9 cellular contexts compared by ENCODE assay signal in the genomic region with DNA sequence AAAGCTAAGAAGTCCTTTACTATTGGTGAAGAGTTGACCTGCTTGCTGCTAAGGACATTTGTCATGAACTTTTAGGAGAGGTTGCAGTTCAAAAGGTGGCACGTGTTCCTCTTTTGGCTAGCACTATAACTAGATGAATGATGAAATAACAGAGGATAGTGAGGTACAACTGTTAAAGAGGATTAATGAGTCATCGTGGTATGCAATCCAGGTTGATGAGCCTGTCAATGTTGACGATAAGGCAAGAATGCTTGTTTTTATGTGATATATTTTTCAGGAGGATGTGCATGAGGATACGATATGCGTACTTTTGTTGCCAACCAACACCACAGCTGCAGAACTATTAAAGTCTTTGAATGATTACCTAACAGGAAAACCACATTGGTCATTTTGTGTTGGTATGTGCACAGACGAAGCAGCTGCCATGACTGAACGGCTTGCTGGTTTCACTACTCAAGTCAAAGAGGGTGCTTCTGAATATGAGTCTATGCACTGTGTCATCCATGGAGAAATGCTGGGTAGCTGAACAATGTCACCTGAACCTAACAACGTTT. TPM values are rescaled to one million over a fixed set of nuclear protein-coding genes. Genes with fewer than 3 reads are reported as not detected.
A peak's percentile ranks its signal among the peaks of the same experiment; 100 is the strongest.
DNase-seq lines count a peak whose midpoint lies in the region; ATAC-seq, FAIRE-seq and TF ChIP-seq lines count a peak whose summit lies in the region.
"Had no signal": no experiment of that assay in that cellular context is flagged by ENCODE, and none has a peak within 500 bp of the region (broad histone marks: within the 10 kb centered on the region; RNA-seq: fewer than 3 reads in every experiment).

No MANE protein-coding gene starts in this region.

- DNase-seq in DND-41, result peak; percentile 83
- DNase-seq in T-helper 17 cell, result peak in 2 of 3 donors; percentile 15 to 20
- DNase-seq in urothelium cell line (ENCODE audit: low spot score), result peak; percentile 35
- DNase-seq in gastrocnemius medialis, result no peak
- DNase-seq in occipital lobe (lab: John Stamatoyannopoulos, UW), result no peak

- TF ChIP-seq CTCF in DND-41 (IDR thresholded peaks at IDR 0.05; ENCODE audit: borderline replicate concordance, extremely low read depth, low read length, poor library complexity, severe bottlenecking) (no peak), gastrocnemius medialis (IDR thresholded peaks at IDR 0.05 in 4 of 5, conservative IDR thresholded peaks at IDR 0.05 in 1 of 5) (no peak)

- H3K27me3 Mint-ChIP-seq in T-helper 17 cell, result no peaks in the 10 kb centered on the region

- H4K20me1 ChIP-seq in DND-41 (ENCODE audit: insufficient read depth, low read length), result peaks cover 15% of the 10 kb centered on the region

- no peaks in the 10 kb centered on the region for H3K27me3 ChIP-seq in DND-41 (ENCODE audit: insufficient read depth, low read length, poor library complexity)
- H3K27me3 ChIP-seq in gastrocnemius medialis, result no peaks in the 10 kb centered on the region

- peak overlapping the region; percentile 71 for H3K4me3 Mint-ChIP-seq in T-helper 17 cell

- H3K36me3 ChIP-seq in DND-41 (ENCODE audit: insufficient read depth, low read length) (peaks cover 57% of the 10 kb centered on the region), gastrocnemius medialis (no peaks in the 10 kb centered on the region)

- peak overlapping the region; percentile 93 for H3K27ac Mint-ChIP-seq in T-helper 17 cell

- H3K4me1 Mint-ChIP-seq in T-helper 17 cell, result peaks cover 33% of the 10 kb centered on the region

- peak; percentile 58 for FAIRE-seq in urothelium cell line (lab: Jason Lieb, UNC)
- FAIRE-seq: TTC549 had no signal

- H3K4me2 ChIP-seq in DND-41 (ENCODE audit: insufficient read depth, low read length), result peak overlapping the region; percentile 69

- H3K9me3 ChIP-seq in DND-41 (ENCODE audit: insufficient read depth, low read length, severe bottlenecking), result no peaks in the 10 kb centered on the region
- H3K9me3 ChIP-seq in T-helper 17 cell (ENCODE audit: control insufficient read depth, low read length, poor library complexity, severe bottlenecking), result no peaks in the 10 kb centered on the region
- H3K9me3 ChIP-seq in gastrocnemius medialis, result no peaks in the 10 kb centered on the region

- intact Hi-C loops in gastrocnemius medialis (cut with DNase I; ENCODE audit: low total_unique reads), result no loop called here

- H3K4me3 ChIP-seq in DND-41 (ENCODE audit: low read depth in 1 of 2, low read length in 2 of 2) (peak overlapping the region in 1 of 2 experiments; percentile 48; a peak in 3 of 4 replicates), gastrocnemius medialis (no peak overlapping the region)

- in situ Hi-C loops in gastrocnemius medialis (cut with MboI; ENCODE audit: low sequenced_read_pairs in 4 of 4), result no loop called here

- H3K79me2 ChIP-seq in DND-41 (ENCODE audit: insufficient read depth, low read length), result peaks cover 87% of the 10 kb centered on the region

- H2AFZ ChIP-seq in DND-41 (ENCODE audit: low read depth, low read length), result peak overlapping the region; percentile 38

- H3K4me1 ChIP-seq in DND-41 (ENCODE audit: insufficient read depth, low read length), result peaks cover 79% of the 10 kb centered on the region
- H3K4me1 ChIP-seq in gastrocnemius medialis, result no peaks in the 10 kb centered on the region

- peak overlapping the region; percentile 51 for H3K9ac ChIP-seq in DND-41 (ENCODE audit: low read depth, low read length)

- peak; percentile 94 for ATAC-seq in DND-41 (ENCODE audit: insufficient read depth, low read depth)
- ATAC-seq in GM19463 (IDR thresholded peaks at IDR 0.05; ENCODE audit: unreplicated experiment), result peak; percentile 97
- ATAC-seq in HG03469 (IDR thresholded peaks at IDR 0.05; ENCODE audit: unreplicated experiment), result peak; percentile 98
- peak; percentile 91 for ATAC-seq in T-helper 17 cell
- peak; percentile 75 for ATAC-seq in esophagus mucosa
- ATAC-seq in gastrocnemius medialis, result no peak

- H3K36me3 Mint-ChIP-seq in T-helper 17 cell (ENCODE audit: low read depth), result peaks cover 2% of the 10 kb centered on the region

- no peak for TF ChIP-seq POLR2A in gastrocnemius medialis (IDR thresholded peaks at IDR 0.05)

- H3K27ac ChIP-seq in DND-41 (ENCODE audit: low read length) (peak overlapping the region; percentile 92), gastrocnemius medialis (no peak overlapping the region)

RNA-seq across cellular contexts. Expression of gene CEP128, which starts 10.6 kb away (rescaled TPM):
- total RNA-seq in T-helper 17 cell (10 to 100 TPM; 19.6 to 25.1 TPM), esophagus mucosa (4.2 TPM), gastrocnemius medialis (1 to 10 TPM in 3 of 4 donors, under 1 TPM in 1; 0.82 to 3.6 (median 1.6) TPM), occipital lobe (38.2 TPM)

RNA-seq across cellular contexts. Expression of gene TSHR, which starts 24.5 kb away (rescaled TPM):
- total RNA-seq in T-helper 17 cell (under 1 TPM; 0.13 to 0.50 TPM), esophagus mucosa (not detected), gastrocnemius medialis (not detected), occipital lobe (under 0.01 TPM)

Comparison
In these comparisons a context has a peak if more than half of its experiments do, and no peak if none do; other contexts are left out.
1. ATAC-seq: peak in DND-41 (single experiment), GM19463 (single experiment), HG03469 (single experiment), T-helper 17 cell (single experiment) and esophagus mucosa (single experiment); none in gastrocnemius medialis (0 of 2).
2. DNase-seq: peak in DND-41 (single experiment), T-helper 17 cell (2 of 3) and urothelium cell line (single experiment); none in gastrocnemius medialis (0 of 2) and occipital lobe (single experiment).